In genomic region chr12:94673951-94674570, GRCh38 we compare ENCODE assay signal across 17 cellular contexts. TPM values are rescaled to one million over a fixed set of nuclear protein-coding genes. Genes with fewer than 3 reads are reported as not detected.
DNase-seq lines count a peak whose midpoint lies in the region; ATAC-seq and TF ChIP-seq lines count a peak whose summit lies in the region.
"Had no signal": no experiment of that assay in that cellular context is flagged by ENCODE, and none has a peak within 500 bp of the region (broad histone marks: within the 10 kb centered on the region; RNA-seq: fewer than 3 reads in every experiment).

No MANE protein-coding gene starts in this region.

- no peak overlapping the region for H3K4me3 Mint-ChIP-seq in dendritic cell treated with granulocyte-macrophage colony-stimulating factor and Interleukin-4, amounts not matched to agents 40 ng/mL and 50 ng/mL, for 4 days
- H3K4me3 Mint-ChIP-seq in nephron (no peak overlapping the region), Calu3 (ENCODE audit: low read depth, unreplicated experiment) (no peak overlapping the region)
- H3K4me3 Mint-ChIP-seq: CD4-positive, alpha-beta T cell had no signal

- no peaks in the 10 kb centered on the region for H3K36me3 ChIP-seq in hepatocyte (replicated peaks; ENCODE audit: insufficient read depth, low read depth)
- no peaks in the 10 kb centered on the region for H3K36me3 ChIP-seq in PC-9 (ENCODE audit: low read depth)
- H3K36me3 ChIP-seq: HAP-1 had no signal

- no peak overlapping the region for H2AFZ ChIP-seq in hepatocyte
- H2AFZ ChIP-seq in PC-9, result no peak overlapping the region

- POLR2A ChIA-PET in PC-9 (lab: Charles Lee; ENCODE audit: unreplicated experiment), result no interaction called here

- no peaks in the 10 kb centered on the region for H3K27me3 ChIP-seq in hepatocyte
- H3K27me3 ChIP-seq in PC-9 (ENCODE audit: insufficient read depth, low read depth), result no peaks in the 10 kb centered on the region

- H3K4me1 ChIP-seq in hepatocyte (ENCODE audit: insufficient read depth), result no peaks in the 10 kb centered on the region
- peaks cover 24% of the 10 kb centered on the region for H3K4me1 ChIP-seq in PC-9 (replicated peaks; ENCODE audit: insufficient read depth)

- TF ChIP-seq CTCF in hepatocyte (IDR thresholded peaks at IDR 0.05; ENCODE audit: poor library complexity) (no peak), nephron (IDR thresholded peaks at IDR 0.05; ENCODE audit: unreplicated experiment in 3 of 3) (no peak), foreskin fibroblast (IDR thresholded peaks at IDR 0.05; ENCODE audit: low read depth, low read length) (no peak), PC-9 (conservative IDR thresholded peaks at IDR 0.05) (no peak), Calu3 (IDR thresholded peaks at IDR 0.05; ENCODE audit: unreplicated experiment) (no peak)

- no peaks in the 10 kb centered on the region for H3K9me3 Mint-ChIP-seq in dendritic cell treated with granulocyte-macrophage colony-stimulating factor and Interleukin-4, amounts not matched to agents 40 ng/mL and 50 ng/mL, for 4 days
- H3K9me3 Mint-ChIP-seq in nephron (no peaks in the 10 kb centered on the region), Calu3 (ENCODE audit: low read depth, unreplicated experiment) (no peaks in the 10 kb centered on the region)
- H3K9me3 Mint-ChIP-seq: CD4-positive, alpha-beta T cell had no signal

- CTCF ChIA-PET in PC-9 (lab: Charles Lee), result no interaction called here
- CTCF ChIA-PET in Calu3 (lab: Charles Lee), result no interaction called here

- H3K9me3 ChIP-seq in hepatocyte (ENCODE audit: low read depth), result no peaks in the 10 kb centered on the region
- no peaks in the 10 kb centered on the region for H3K9me3 ChIP-seq in PC-9 (ENCODE audit: insufficient read depth, low read depth)
- H3K9me3 ChIP-seq: HAP-1 had no signal

- BruUV-seq in PC-9 (replicated peaks; lab: Mats Ljungman, UMichigan), result no TSS peak
- no TSS peak for BruUV-seq in Calu3 (replicated peaks; lab: Mats Ljungman, UMichigan)

- H3K4me3 ChIP-seq in hepatocyte (no peak overlapping the region), foreskin fibroblast (ENCODE audit: low read depth in 1 of 2, low read length in 2 of 2) (no peak overlapping the region), PC-9 (no peak overlapping the region)
- H3K4me3 ChIP-seq: HAP-1 had no signal

- no peaks in the 10 kb centered on the region for H3K27me3 Mint-ChIP-seq in dendritic cell treated with granulocyte-macrophage colony-stimulating factor and Interleukin-4, amounts not matched to agents 40 ng/mL and 50 ng/mL, for 4 days
- H3K27me3 Mint-ChIP-seq in nephron (ENCODE audit: low read depth) (peaks cover 4% of the 10 kb centered on the region), Calu3 (ENCODE audit: unreplicated experiment) (peaks cover 25% of the 10 kb centered on the region)

- ATAC-seq in GM21825 (IDR thresholded peaks at IDR 0.05; ENCODE audit: unreplicated experiment), result no peak

- no peaks in the 10 kb centered on the region for H3K9me2 ChIP-seq in hepatocyte (replicated peaks; ENCODE audit: insufficient read depth)
- H3K9me2 ChIP-seq in PC-9 (ENCODE audit: insufficient read depth), result no peaks in the 10 kb centered on the region

- no peaks in the 10 kb centered on the region for H4K20me1 ChIP-seq in hepatocyte (ENCODE audit: insufficient read depth, poor library complexity, severe bottlenecking)
- H4K20me1 ChIP-seq in PC-9 (ENCODE audit: insufficient read depth), result no peaks in the 10 kb centered on the region

- H3F3A ChIP-seq in PC-9 (ENCODE audit: insufficient read depth, low read depth), result 0 out of 2 replicates have a peak, but pooled peaks cover 9% of the 10 kb centered on the region

- H3K79me2 ChIP-seq in hepatocyte (no peaks in the 10 kb centered on the region), PC-9 (ENCODE audit: low read depth) (no peaks in the 10 kb centered on the region)

- H3K27ac ChIP-seq in hepatocyte (peak overlapping the region; percentile 28), PC-9 (no peak overlapping the region)
- H3K27ac ChIP-seq: HL-60 had no signal

- peaks cover 54% of the 10 kb centered on the region for H3K4me1 Mint-ChIP-seq in dendritic cell treated with granulocyte-macrophage colony-stimulating factor and Interleukin-4, amounts not matched to agents 40 ng/mL and 50 ng/mL, for 4 days (ENCODE audit: low read depth)
- H3K4me1 Mint-ChIP-seq in nephron (peaks cover 50% of the 10 kb centered on the region), Calu3 (ENCODE audit: low read depth, unreplicated experiment) (peaks cover 21% of the 10 kb centered on the region)

- WGBS in hepatocyte (ENCODE audit: low lambda C conversion rate, missing lambda C conversion rate), result 69% methylated on average over 4 of the region's 4 CpGs

- H3K4me2 ChIP-seq in hepatocyte, result no peak overlapping the region
- no peak overlapping the region for H3K4me2 ChIP-seq in PC-9

- DNase-seq in OCI-M1 (lab: John Stamatoyannopoulos, UW) (peak; percentile 14), hepatocyte (ENCODE audit: low spot score) (no peak), foreskin fibroblast (no peak), PC-9 (no peak), Calu3 (no peak)
- DNase-seq: CD4-positive, alpha-beta T cell; DMS53; NCI-H1436; NCI-H2029; NCI-H2171 treated with DMSO at 0.1 percent for 48 hours; NCI-H510A; NCI-H774 had no signal

- H3K27ac Mint-ChIP-seq in dendritic cell treated with granulocyte-macrophage colony-stimulating factor and Interleukin-4, amounts not matched to agents 40 ng/mL and 50 ng/mL, for 4 days, result peak overlapping the region; percentile 91
- H3K27ac Mint-ChIP-seq in nephron (peak overlapping the region; percentile 1 to 52 (median 29)), Calu3 (ENCODE audit: unreplicated experiment) (no peak overlapping the region)
- H3K27ac Mint-ChIP-seq: CD4-positive, alpha-beta T cell had no signal

- intact Hi-C loops in dendritic cell treated with granulocyte-macrophage colony-stimulating factor and Interleukin-4, amounts not matched to agents 40 ng/mL and 50 ng/mL, for 4 days (cut with micrococcal nuclease), result no loop called here
- intact Hi-C loops in PC-9 (cut with micrococcal nuclease; ENCODE audit: unreplicated experiment) (no loop called here), Calu3 (cut with micrococcal nuclease; ENCODE audit: unreplicated experiment) (no loop called here)

- no peaks in the 10 kb centered on the region for H3K36me3 Mint-ChIP-seq in dendritic cell treated with granulocyte-macrophage colony-stimulating factor and Interleukin-4, amounts not matched to agents 40 ng/mL and 50 ng/mL, for 4 days (ENCODE audit: low read depth)
- no peaks in the 10 kb centered on the region for H3K36me3 Mint-ChIP-seq in nephron (ENCODE audit: low read depth)
- H3K36me3 Mint-ChIP-seq in Calu3 (ENCODE audit: insufficient read depth, unreplicated experiment), result no peaks in the 10 kb centered on the region

RNA-seq across cellular contexts. Expression of gene TMCC3, which starts 23.7 kb away (rescaled TPM):
- total RNA-seq in hepatocyte (4.5 and 7.8 TPM in 2 replicates), PC-9 (2021) (10.0 and 19.9 TPM in 2 replicates), Calu3 (2022) (4.0 and 6.8 TPM in 2 replicates)
- 4.0 and 5.7 TPM in 2 replicates for polyA plus RNA-seq in hepatocyte
